In genomic region chr6:167049275-167049674, GRCh38 we compare ENCODE assay signal across 21 cellular contexts.
"Had no signal": no experiment of that assay in that cellular context is flagged by ENCODE, and none has a peak within 500 bp of the region (broad histone marks: within the 10 kb centered on the region; RNA-seq: fewer than 3 reads in every experiment).

No MANE protein-coding gene starts in this region.

- H3K27me3 ChIP-seq: body of pancreas, esophagus muscularis mucosa, neutrophil had no signal

- H3K27ac ChIP-seq: body of pancreas, esophagus muscularis mucosa, neutrophil, parathyroid adenoma had no signal

- H3K9me3 ChIP-seq: body of pancreas, esophagus muscularis mucosa, neutrophil had no signal

- H3K4me3 Mint-ChIP-seq: activated CD4-positive, alpha-beta T cell treated with anti-CD3 and anti-CD28 coated beads, Interleukin-2, amount 10 ng/mL, durations not matched to agents 7 days and 5 days; activated naive CD8-positive, alpha-beta T cell; natural killer cell; stimulated activated naive B cell treated with anti-CD40 and anti-IgM and Interleukin-4, amounts not matched to agents 10 μg/mL and 1 μg/mL and 100 μg/mL, for 72 hours; type B pancreatic cell; WTC11 had no signal

- H3K27ac Mint-ChIP-seq: activated CD4-positive, alpha-beta T cell treated with anti-CD3 and anti-CD28 coated beads, Interleukin-2, amount 10 ng/mL, durations not matched to agents 7 days and 5 days; activated naive CD8-positive, alpha-beta T cell; natural killer cell; stimulated activated naive B cell treated with anti-CD40 and anti-IgM and Interleukin-4, amounts not matched to agents 10 μg/mL and 1 μg/mL and 100 μg/mL, for 72 hours; type B pancreatic cell; WTC11 had no signal

- H3K27me3 Mint-ChIP-seq: activated CD4-positive, alpha-beta T cell treated with anti-CD3 and anti-CD28 coated beads, Interleukin-2, amount 10 ng/mL, durations not matched to agents 7 days and 5 days; activated naive CD8-positive, alpha-beta T cell; stimulated activated naive B cell treated with anti-CD40 and anti-IgM and Interleukin-4, amounts not matched to agents 10 μg/mL and 1 μg/mL and 100 μg/mL, for 72 hours; type B pancreatic cell had no signal

- ATAC-seq: body of pancreas; left ventricle myocardium superior; natural killer cell; stimulated activated naive B cell treated with anti-CD40 and anti-IgM and Interleukin-4, amounts not matched to agents 10 μg/mL and 1 μg/mL and 100 μg/mL, for 72 hours; WTC11 had no signal

- DNase-seq: activated CD4-positive, alpha-beta T cell treated with anti-CD3 and anti-CD28 coated beads, Interleukin-2, amount 10 ng/mL, durations not matched to agents 7 days and 5 days; amniotic stem cell; body of pancreas; glutamatergic neuron; kidney glomerular epithelial cell; left ventricle myocardium superior; mesenchymal stem cell; natural killer cell; retina; stimulated activated CD4-positive, alpha-beta T cell treated with anti-CD3 and anti-CD28 coated beads, Interleukin-12 subunit alpha, Interleukin-12 subunit beta, amount 100 ng/mL, for 4 hours; stimulated activated CD4-positive, alpha-beta T cell treated with anti-CD3 and anti-CD28 coated beads, Interleukin-2, amount 100 ng/mL, for 24 hours; stimulated activated naive B cell treated with anti-CD40 and anti-IgM and Interleukin-4, amounts not matched to agents 10 μg/mL and 1 μg/mL and 100 μg/mL, for 72 hours; T-helper 2 cell had no signal

- FAIRE-seq: colon, TTC549 had no signal

- H3K9me3 Mint-ChIP-seq: activated CD4-positive, alpha-beta T cell treated with anti-CD3 and anti-CD28 coated beads, Interleukin-2, amount 10 ng/mL, durations not matched to agents 7 days and 5 days; natural killer cell; stimulated activated naive B cell treated with anti-CD40 and anti-IgM and Interleukin-4, amounts not matched to agents 10 μg/mL and 1 μg/mL and 100 μg/mL, for 72 hours; type B pancreatic cell; WTC11 had no signal

- H3K36me3 Mint-ChIP-seq: natural killer cell, WTC11 had no signal
